26 cellular contexts compared by ENCODE assay signal in the genomic region with DNA sequence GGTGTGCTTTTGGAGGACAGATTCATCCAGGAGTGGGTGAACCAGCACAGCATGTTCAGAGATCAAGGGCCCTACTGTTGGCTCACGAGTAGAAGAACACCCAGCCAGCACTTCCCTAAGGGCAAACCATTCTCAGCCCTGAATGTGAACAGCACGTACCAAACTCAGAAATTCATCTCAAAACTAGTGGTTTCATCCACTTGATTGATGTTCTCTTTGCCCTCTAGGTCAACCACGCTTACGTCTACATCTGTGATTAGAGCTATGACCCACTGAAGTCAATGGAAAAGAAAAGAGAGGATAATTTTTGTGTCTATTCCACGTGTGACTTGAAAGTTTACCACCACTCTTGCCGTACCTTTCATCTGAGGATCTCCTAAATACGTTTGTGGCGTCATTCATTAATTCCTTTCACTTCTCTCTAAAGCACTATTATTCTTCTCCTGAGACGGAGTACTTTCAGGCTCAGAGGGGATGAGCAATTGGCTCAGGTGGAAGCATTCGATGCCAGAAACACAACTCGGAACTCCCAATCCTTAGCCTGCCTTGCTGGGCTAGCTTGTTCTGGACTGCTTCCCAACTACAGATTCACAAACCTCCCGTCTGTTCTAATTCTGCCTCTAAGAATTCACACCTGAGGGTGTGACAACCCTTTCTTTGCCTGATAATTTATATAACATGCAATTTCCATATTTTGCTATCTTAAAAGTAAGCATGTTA.
"Had no signal": no experiment of that assay in that cellular context is flagged by ENCODE, and none has a peak within 500 bp of the region (broad histone marks: within the 10 kb centered on the region; RNA-seq: fewer than 3 reads in every experiment).

No MANE protein-coding gene starts in this region.

- FAIRE-seq: kidney, urothelium cell line had no signal

- H2AFZ ChIP-seq: neural progenitor cell had no signal

- ATAC-seq: left colon; left lung; natural killer cell; right lobe of liver; stimulated activated memory B cell treated with anti-CD40 and anti-IgM and Interleukin-4, amounts not matched to agents 10 μg/mL and 1 μg/mL and 100 μg/mL, for 72 hours; stimulated activated naive CD8-positive, alpha-beta T cell treated with anti-CD3 and anti-CD28 coated beads, Interleukin-15, amount 100 ng/mL, for 72 hours; upper lobe of right lung had no signal

- DNase-seq: kidney; left colon; left lung; mesendoderm; naive B cell; natural killer cell; nephron progenitor cell; occipital lobe; ovary; right lobe of liver; stimulated activated CD4-positive, alpha-beta T cell treated with anti-CD3 and anti-CD28 coated beads, Interleukin-1b, Interleukin-23, amount 100 ng/mL, for 48 hours; stimulated activated CD4-positive, alpha-beta T cell treated with anti-CD3 and anti-CD28 coated beads, Interleukin-2, amount 100 ng/mL, for 48 hours; stimulated activated CD4-positive, alpha-beta T cell treated with anti-CD3 and anti-CD28 coated beads, Interleukin-4, amount 100 ng/mL, for 4 hours; stimulated activated CD8-positive, alpha-beta memory T cell treated with anti-CD3 and anti-CD28 coated beads, Interleukin-4, amount 100 ng/mL, for 48 hours; stimulated activated naive CD4-positive, alpha-beta T cell treated with Interleukin-2 at 50 U/mL for 16 hours; stimulated activated naive CD8-positive, alpha-beta T cell treated with anti-CD3 and anti-CD28 coated beads, Interleukin-15, amount 100 ng/mL, for 72 hours; thyroid gland; transverse colon; upper lobe of right lung had no signal

- H3K27ac ChIP-seq: left lung, neural progenitor cell, neutrophil, ovary, right atrium auricular region, right lobe of liver, thyroid gland, transverse colon, upper lobe of right lung had no signal

- H3K9me3 ChIP-seq: left lung, neutrophil, ovary, right atrium auricular region, right lobe of liver, thyroid gland, transverse colon, upper lobe of right lung had no signal

- H3K9ac ChIP-seq: neural progenitor cell had no signal

- H3K36me3 ChIP-seq: left lung, neural progenitor cell, neutrophil, ovary, right atrium auricular region, right lobe of liver, thyroid gland, transverse colon, upper lobe of right lung had no signal

- H3K4me1 ChIP-seq: left lung, neural progenitor cell, right atrium auricular region, right lobe of liver, thyroid gland, transverse colon, upper lobe of right lung had no signal

- H3K4me3 ChIP-seq: left lung, lung, neural progenitor cell, ovary, right atrium auricular region, right lobe of liver, smooth muscle cell, thyroid gland, transverse colon, upper lobe of right lung had no signal

- H3K4me2 ChIP-seq: neural progenitor cell, smooth muscle cell had no signal

- H3K27me3 ChIP-seq: left lung, neural progenitor cell, neutrophil, ovary, right atrium auricular region, right lobe of liver, thyroid gland, transverse colon, upper lobe of right lung had no signal
